ENCODE assay signal across 8 cellular contexts in genomic region chr17:78933025-78933958, GRCh38. TPM values are rescaled to one million over a fixed set of nuclear protein-coding genes. Genes with fewer than 3 reads are reported as not detected.
DNase-seq lines count a peak whose midpoint lies in the region; ATAC-seq, FAIRE-seq and TF ChIP-seq lines count a peak whose summit lies in the region.

No MANE protein-coding gene starts in this region.

- no peaks in the 10 kb centered on the region for H3K9me3 Mint-ChIP-seq in CD8-positive, alpha-beta T cell
- H3K9me3 Mint-ChIP-seq in T-cell, result no peaks in the 10 kb centered on the region

- H3K4me2 ChIP-seq in mammary epithelial cell (ENCODE audit: insufficient read depth, low read depth, low read length) (peak overlapping the region; percentile 54), HepG2 (ENCODE audit: low read depth, low read length) (peak overlapping the region; percentile 73)

- TF ChIP-seq POLR2A in HepG2 (IDR thresholded peaks at IDR 0.05; ENCODE audit: insufficient read depth in 1 of 2, low read depth in 2 of 2, low read length in 2 of 2), result no peak

- dilution Hi-C loops in mammary epithelial cell (cut with HindIII; ENCODE audit: low sequenced_read_pairs), result loop anchor here (5.0 kb wide), 1 partner anchor 91 kb away; the partner anchor contains the start of gene USP36

- no peaks in the 10 kb centered on the region for H3K27me3 ChIP-seq in CD8-positive, alpha-beta T cell (ENCODE audit: insufficient read depth, low read length)
- no peaks in the 10 kb centered on the region for H3K27me3 ChIP-seq in mammary epithelial cell (ENCODE audit: insufficient read depth, low read length)
- peaks cover 11 to 62% of the 10 kb centered on the region in 2 experiments; a peak in 4 of 5 replicates for H3K27me3 ChIP-seq in HepG2 (ENCODE audit: control insufficient read depth in 1 of 2, insufficient read depth in 2 of 2, low read length in 2 of 2)

- BruUV-seq in mammary epithelial cell (replicated peaks; lab: Mats Ljungman, UMichigan), result no TSS peak
- no TSS peak for BruUV-seq in HepG2 (replicated peaks; lab: Mats Ljungman, UMichigan)

- peak in 6 of 7 experiments; percentile 18 to 66 (median 35) for DNase-seq in CD8-positive, alpha-beta T cell
- peak in 20 of 34 experiments; percentile 4 to 49 (median 26) for DNase-seq in T-cell
- peak; percentile 89 for DNase-seq in mammary epithelial cell
- DNase-seq in HepG2 (ENCODE audit: low spot score), result peak; percentile 93
- peak; percentile 54 for DNase-seq in stimulated activated CD8-positive, alpha-beta memory T cell treated with anti-CD3 and anti-CD28 coated beads, Interleukin-4, amount 100 ng/mL, for 48 hours

- no peaks in the 10 kb centered on the region for H3K36me3 ChIP-seq in CD8-positive, alpha-beta T cell (ENCODE audit: insufficient read depth, low read length)
- H3K36me3 ChIP-seq in mammary epithelial cell (ENCODE audit: insufficient read depth, low read length) (no peaks in the 10 kb centered on the region), HepG2 (replicated peaks in 1 of 2; ENCODE audit: control insufficient read depth in 1 of 2, insufficient read depth in 2 of 2, low read length in 2 of 2) (no peaks in the 10 kb centered on the region)

- no peak overlapping the region for H3K4me3 ChIP-seq in CD8-positive, alpha-beta T cell (ENCODE audit: low read depth, low read length)
- no peak overlapping the region for H3K4me3 ChIP-seq in mammary epithelial cell (replicated peaks in 1 of 3; ENCODE audit: insufficient read depth in 1 of 3, low read depth in 2 of 3, low read length in 3 of 3)
- peak overlapping the region in 1 of 3 experiments; percentile 61; a peak in 2 of 6 replicates for H3K4me3 ChIP-seq in HepG2 (replicated peaks in 1 of 3; ENCODE audit: insufficient read depth in 1 of 3, low read depth in 2 of 3, low read length in 3 of 3)

- H3K9ac ChIP-seq in mammary epithelial cell (ENCODE audit: insufficient read depth, low read length), result no peak overlapping the region
- peak overlapping the region; percentile 46; the same call in 1 of the 2 replicates for H3K9ac ChIP-seq in HepG2 (ENCODE audit: insufficient read depth, low read depth, low read length)

- CTCF ChIA-PET in CD8-positive, alpha-beta T cell (lab: Charles Lee), result no interaction called here
- CTCF ChIA-PET in T-cell (lab: Charles Lee), result interaction anchor here in 1 of 2 donors (0.6 kb wide), 1 partner anchor 16 kb away, joined by 3 read pairs; no protein-coding TSS in a partner anchor
- CTCF ChIA-PET in mammary epithelial cell (lab: Charles Lee; ENCODE audit: low non-redundant PET), result no interaction called here
- CTCF ChIA-PET in HepG2 (lab: Yijun Ruan, JAX; ENCODE audit: low intra/inter-chr PET ratio, low total read pairs), result no interaction called here

- H3K9me3 ChIP-seq in CD8-positive, alpha-beta T cell (ENCODE audit: low read length), result no peaks in the 10 kb centered on the region
- H3K9me3 ChIP-seq in mammary epithelial cell (replicated peaks; ENCODE audit: insufficient read depth, low read length) (no peaks in the 10 kb centered on the region), HepG2 (ENCODE audit: low read length) (no peaks in the 10 kb centered on the region)

- 49% methylated on average over 15 of the region's 18 CpGs for WGBS in mammary epithelial cell (ENCODE audit: low coverage, missing lambda C conversion rate)
- WGBS in HepG2 (ENCODE audit: low lambda C conversion rate), result 35% methylated on average over 18 of the region's 18 CpGs

- no peaks in the 10 kb centered on the region for H3K36me3 Mint-ChIP-seq in CD8-positive, alpha-beta T cell
- no peaks in the 10 kb centered on the region for H3K36me3 Mint-ChIP-seq in T-cell

- peak in 1 of 2 experiments; percentile 74; a peak in 2 of 4 replicates for TF ChIP-seq EP300 in HepG2 (IDR thresholded peaks at IDR 0.05; ENCODE audit: low read depth in 2 of 2, low read length in 2 of 2)
- peak; percentile 63; the same call in 1 of the 2 replicates for TF ChIP-seq EP300 in HepG2 (CRISPR knock-in tag; IDR thresholded peaks at IDR 0.05; ENCODE audit: borderline replicate concordance)

- H3K27me3 Mint-ChIP-seq in CD8-positive, alpha-beta T cell (ENCODE audit: low read depth), result peaks cover 3% of the 10 kb centered on the region
- H3K27me3 Mint-ChIP-seq in T-cell, result peaks cover 4% of the 10 kb centered on the region in 2 donors

- no peak overlapping the region for H3K4me3 Mint-ChIP-seq in CD8-positive, alpha-beta T cell
- no peak overlapping the region for H3K4me3 Mint-ChIP-seq in T-cell

- no peak for TF ChIP-seq CTCF in CD8-positive, alpha-beta T cell (IDR thresholded peaks at IDR 0.05)
- TF ChIP-seq CTCF in mammary epithelial cell (conservative IDR thresholded peaks at IDR 0.05 in 1 of 2, IDR thresholded peaks at IDR 0.05 in 1 of 2; ENCODE audit: extremely low read depth in 1 of 2, insufficient read depth in 1 of 2, low read depth in 1 of 2, low read length in 2 of 2), result no peak
- no peak for TF ChIP-seq CTCF in HepG2 (CRISPR knock-in tag; IDR thresholded peaks at IDR 0.05)

- H2AFZ ChIP-seq in mammary epithelial cell (ENCODE audit: low read depth, low read length) (peak overlapping the region; percentile 68), HepG2 (ENCODE audit: low read length) (no peak overlapping the region)

- H4K20me1 ChIP-seq in mammary epithelial cell (ENCODE audit: insufficient read depth, low read length) (no peaks in the 10 kb centered on the region), HepG2 (ENCODE audit: insufficient read depth, low read length) (no peaks in the 10 kb centered on the region)

- peaks cover 5% of the 10 kb centered on the region for H3K4me1 Mint-ChIP-seq in CD8-positive, alpha-beta T cell (ENCODE audit: low read depth)
- H3K4me1 Mint-ChIP-seq in T-cell, result peaks cover 0 to 14% (median 10%) of the 10 kb centered on the region in 3 donors

- peak; percentile 62 for FAIRE-seq in HepG2 (lab: Jason Lieb, UNC)

- no peak for TF ChIP-seq RAD21 in HepG2 (CRISPR knock-in tag; IDR thresholded peaks at IDR 0.05)

- ATAC-seq in CD8-positive, alpha-beta T cell, result peak; percentile 93
- ATAC-seq in HG03442 (IDR thresholded peaks at IDR 0.05; ENCODE audit: unreplicated experiment), result peak; percentile 55
- peak; percentile 66 to 98 (median 88) for ATAC-seq in T-cell (replicated peaks in 1 of 4)
- ATAC-seq in HepG2, result peak; percentile 86
- ATAC-seq in GM21367 (IDR thresholded peaks at IDR 0.05; ENCODE audit: unreplicated experiment), result no peak
- ATAC-seq in HG02840 (IDR thresholded peaks at IDR 0.05; ENCODE audit: low FRiP score, unreplicated experiment), result no peak

- H3K79me2 ChIP-seq in mammary epithelial cell (ENCODE audit: insufficient read depth, low read length) (no peaks in the 10 kb centered on the region), HepG2 (ENCODE audit: insufficient read depth, low read length) (no peaks in the 10 kb centered on the region)

- intact Hi-C loops in CD8-positive, alpha-beta T cell (cut with DNase I, micrococcal nuclease), result no loop called here
- intact Hi-C loops in mammary epithelial cell (cut with micrococcal nuclease), result loop anchor here (1.0 kb wide), 1 partner anchor 50 kb away; no protein-coding TSS in a partner anchor
- intact Hi-C loops in HepG2 (cut with micrococcal nuclease; ENCODE audit: unreplicated experiment), result loop anchor here (5.0 to 10.0 kb wide), 2 partner anchors 66 to 1652 kb away; no protein-coding TSS in a partner anchor

- no peak overlapping the region for H3K27ac ChIP-seq in CD8-positive, alpha-beta T cell (ENCODE audit: low read depth, low read length)
- H3K27ac ChIP-seq in mammary epithelial cell (ENCODE audit: insufficient read depth, low read depth, low read length) (peak overlapping the region; percentile 36), HepG2 (ENCODE audit: extremely low read length, insufficient read depth, low read length) (peak overlapping the region; percentile 19)

- no peaks in the 10 kb centered on the region for H3K4me1 ChIP-seq in CD8-positive, alpha-beta T cell (ENCODE audit: insufficient read depth, low read length)
- H3K4me1 ChIP-seq in mammary epithelial cell (ENCODE audit: insufficient read depth, low read length), result peaks cover 25% of the 10 kb centered on the region
- H3K4me1 ChIP-seq in HepG2 (ENCODE audit: insufficient read depth, low read length), result peaks cover 41% of the 10 kb centered on the region

- in situ Hi-C loops in mammary epithelial cell (cut with MboI; ENCODE audit: low sequenced_read_pairs in 2 of 2) (no loop called here), HepG2 (cut with HindIII; ENCODE audit: extremely low pct_ligation_motif_present, low pct_unique_long_range_greater_than_20kb) (no loop called here)

- H3K27ac Mint-ChIP-seq in CD8-positive, alpha-beta T cell, result peak overlapping the region; percentile 18
- peak overlapping the region; percentile 71 to 81 for H3K27ac Mint-ChIP-seq in T-cell

- POLR2A ChIA-PET in CD8-positive, alpha-beta T cell (lab: Charles Lee), result no interaction called here
- POLR2A ChIA-PET in T-cell (lab: Charles Lee) (no interaction called here), HepG2 (lab: Yijun Ruan, JAX) (interaction anchor here (1.2 to 2.6 kb wide), 12 partner anchors 8 to 94 kb away, joined by 3 to 20 read pairs (median 6); partner anchors contain the start of genes LGALS3BP and TIMP2)

RNA-seq across cellular contexts. Expression of gene TIMP2, which starts 8.1 kb away (rescaled TPM):
- total RNA-seq in CD8-positive, alpha-beta T cell, result 1 to 10 TPM; 8.9 to 9.4 TPM
- total RNA-seq in T-cell, result 1 to 10 TPM; 5.1 to 6.7 (median 6.5) TPM
- 10 to 100 TPM; 20.7 to 31.2 TPM for total RNA-seq in mammary epithelial cell
- polyA plus RNA-seq in mammary epithelial cell, result 11.5 TPM
- polyA minus RNA-seq in mammary epithelial cell, result 19.6 TPM
- total RNA-seq in HepG2 (2016; rRNA removed; fragmentation: Illumina TruSeq; extraction: Trizol), result 2.2 and 3.8 TPM in 2 replicates
- total RNA-seq in HepG2 (2016; cell fraction: cytosol; rRNA removed; fragmentation: Illumina TruSeq; extraction: Trizol; ENCODE audit: low read depth), result 1.4 and 1.7 TPM in 2 replicates
- 1.7 and 3.9 TPM in 2 replicates for total RNA-seq in HepG2 (2016; cell fraction: insoluble cytoplasmic fraction; rRNA removed; fragmentation: Illumina TruSeq; extraction: Trizol)
- total RNA-seq in HepG2 (2016; cell fraction: membrane; rRNA removed; fragmentation: Illumina TruSeq; extraction: Trizol), result 3.3 and 3.4 TPM in 2 replicates
- 6.3 and 8.0 TPM in 2 replicates for total RNA-seq in HepG2 (2016; cell fraction: nucleus; rRNA removed; fragmentation: Illumina TruSeq; extraction: Trizol)
- 8.5 and 11.7 TPM in 2 replicates for polyA plus RNA-seq in HepG2 (2011; rRNA removed)
- polyA plus RNA-seq in HepG2 (2011; cell fraction: cytosol; rRNA removed), result 8.0 and 12.6 TPM in 2 replicates
- 10.4 and 13.8 TPM in 2 replicates for polyA plus RNA-seq in HepG2 (2011; cell fraction: nucleus; rRNA removed)
- polyA plus RNA-seq in HepG2 (2012), result 25.0 and 33.2 TPM in 2 replicates
- 3.0 and 3.2 TPM in 2 replicates for polyA plus RNA-seq in HepG2 (2016; cell fraction: cytosol; fragmentation: Illumina TruSeq; extraction: Trizol; ENCODE audit: low read depth)
- 3.9 and 5.4 TPM in 2 replicates for polyA plus RNA-seq in HepG2 (2016; cell fraction: insoluble cytoplasmic fraction; fragmentation: Illumina TruSeq; extraction: Trizol; ENCODE audit: low read depth)
- 4.0 and 5.0 TPM in 2 replicates for polyA plus RNA-seq in HepG2 (2016; cell fraction: membrane; fragmentation: Illumina TruSeq; extraction: Trizol; ENCODE audit: low read depth)
- polyA plus RNA-seq in HepG2 (2016; cell fraction: nucleus; fragmentation: Illumina TruSeq; extraction: Trizol; ENCODE audit: insufficient read depth, low read depth), result 18.4 and 18.6 TPM in 2 replicates
- 10.0 and 25.5 TPM in 2 replicates for polyA minus RNA-seq in HepG2 (2011; rRNA and poly(A)+ RNA removed; ENCODE audit: low replicate concordance)
- 11.5 and 14.6 TPM in 2 replicates for polyA minus RNA-seq in HepG2 (2011; cell fraction: cytosol; rRNA and poly(A)+ RNA removed)
- polyA minus RNA-seq in HepG2 (2011; cell fraction: nucleus; rRNA and poly(A)+ RNA removed), result 4.2 and 6.2 TPM in 2 replicates

RNA-seq across cellular contexts. Expression of gene CEP295NL, which starts 30.3 kb away (rescaled TPM):
- total RNA-seq in CD8-positive, alpha-beta T cell, result 1 to 10 TPM; 5.3 to 6.3 TPM
- total RNA-seq in T-cell, result 1 to 10 TPM in 2 of 5 donors, under 1 TPM in 3; 0.28 to 3.1 (median 0.41) TPM
- under 1 TPM; 0.49 to 0.50 TPM for total RNA-seq in mammary epithelial cell
- polyA plus RNA-seq in mammary epithelial cell, result not detected
- polyA minus RNA-seq in mammary epithelial cell, result not detected
- not detected in 2 replicates for total RNA-seq in HepG2 (2016; rRNA removed; fragmentation: Illumina TruSeq; extraction: Trizol)
- total RNA-seq in HepG2 (2016; cell fraction: cytosol; rRNA removed; fragmentation: Illumina TruSeq; extraction: Trizol; ENCODE audit: low read depth), result not detected in 2 replicates
- 0.06 TPM in 1 of 2 replicates, not detected in the other for total RNA-seq in HepG2 (2016; cell fraction: insoluble cytoplasmic fraction; rRNA removed; fragmentation: Illumina TruSeq; extraction: Trizol)
- not detected in 2 replicates for total RNA-seq in HepG2 (2016; cell fraction: membrane; rRNA removed; fragmentation: Illumina TruSeq; extraction: Trizol)
- total RNA-seq in HepG2 (2016; cell fraction: nucleus; rRNA removed; fragmentation: Illumina TruSeq; extraction: Trizol), result not detected in 2 replicates
- not detected in 2 replicates for polyA plus RNA-seq in HepG2 (2011; rRNA removed)
- not detected in 2 replicates for polyA plus RNA-seq in HepG2 (2011; cell fraction: cytosol; rRNA removed)
- 0.14 and 0.31 TPM in 2 replicates for polyA plus RNA-seq in HepG2 (2011; cell fraction: nucleus; rRNA removed)
- polyA plus RNA-seq in HepG2 (2012), result 0.07 and 0.13 TPM in 2 replicates
- not detected in 2 replicates for polyA plus RNA-seq in HepG2 (2016; cell fraction: cytosol; fragmentation: Illumina TruSeq; extraction: Trizol; ENCODE audit: low read depth)
- not detected in 2 replicates for polyA plus RNA-seq in HepG2 (2016; cell fraction: insoluble cytoplasmic fraction; fragmentation: Illumina TruSeq; extraction: Trizol; ENCODE audit: low read depth)
- polyA plus RNA-seq in HepG2 (2016; cell fraction: membrane; fragmentation: Illumina TruSeq; extraction: Trizol; ENCODE audit: low read depth), result not detected in 2 replicates
- not detected in 2 replicates for polyA plus RNA-seq in HepG2 (2016; cell fraction: nucleus; fragmentation: Illumina TruSeq; extraction: Trizol; ENCODE audit: insufficient read depth, low read depth)
- polyA minus RNA-seq in HepG2 (2011; rRNA and poly(A)+ RNA removed; ENCODE audit: low replicate concordance), result 1.2 TPM in 1 of 2 replicates, not detected in the other
- not detected in 2 replicates for polyA minus RNA-seq in HepG2 (2011; cell fraction: cytosol; rRNA and poly(A)+ RNA removed)
- 1.5 and 1.6 TPM in 2 replicates for polyA minus RNA-seq in HepG2 (2011; cell fraction: nucleus; rRNA and poly(A)+ RNA removed)

RNA-seq across cellular contexts. Expression of gene LGALS3BP, which starts 46.4 kb away (rescaled TPM):
- total RNA-seq in CD8-positive, alpha-beta T cell, result 10 to 100 TPM; 30.9 to 32.0 TPM
- total RNA-seq in T-cell, result 10 to 100 TPM; 28.2 to 80.7 (median 51.6) TPM
- 100 to 1,000 TPM; 173 to 221 TPM for total RNA-seq in mammary epithelial cell
- polyA plus RNA-seq in mammary epithelial cell, result 109 TPM
- 167 TPM for polyA minus RNA-seq in mammary epithelial cell
- total RNA-seq in HepG2 (2016; rRNA removed; fragmentation: Illumina TruSeq; extraction: Trizol), result 116 and 332 TPM in 2 replicates
- 62.3 and 63.4 TPM in 2 replicates for total RNA-seq in HepG2 (2016; cell fraction: cytosol; rRNA removed; fragmentation: Illumina TruSeq; extraction: Trizol; ENCODE audit: low read depth)
- 116 and 342 TPM in 2 replicates for total RNA-seq in HepG2 (2016; cell fraction: insoluble cytoplasmic fraction; rRNA removed; fragmentation: Illumina TruSeq; extraction: Trizol)
- total RNA-seq in HepG2 (2016; cell fraction: membrane; rRNA removed; fragmentation: Illumina TruSeq; extraction: Trizol), result 57.6 and 60.1 TPM in 2 replicates
- 311 and 384 TPM in 2 replicates for total RNA-seq in HepG2 (2016; cell fraction: nucleus; rRNA removed; fragmentation: Illumina TruSeq; extraction: Trizol)
- 137 and 185 TPM in 2 replicates for polyA plus RNA-seq in HepG2 (2011; rRNA removed)
- polyA plus RNA-seq in HepG2 (2011; cell fraction: cytosol; rRNA removed), result 89.4 and 111 TPM in 2 replicates
- polyA plus RNA-seq in HepG2 (2011; cell fraction: nucleus; rRNA removed), result 667 and 704 TPM in 2 replicates
- 341 and 458 TPM in 2 replicates for polyA plus RNA-seq in HepG2 (2012)
- 36.8 and 37.2 TPM in 2 replicates for polyA plus RNA-seq in HepG2 (2016; cell fraction: cytosol; fragmentation: Illumina TruSeq; extraction: Trizol; ENCODE audit: low read depth)
- polyA plus RNA-seq in HepG2 (2016; cell fraction: insoluble cytoplasmic fraction; fragmentation: Illumina TruSeq; extraction: Trizol; ENCODE audit: low read depth), result 103 and 140 TPM in 2 replicates
- 41.5 and 48.5 TPM in 2 replicates for polyA plus RNA-seq in HepG2 (2016; cell fraction: membrane; fragmentation: Illumina TruSeq; extraction: Trizol; ENCODE audit: low read depth)
- polyA plus RNA-seq in HepG2 (2016; cell fraction: nucleus; fragmentation: Illumina TruSeq; extraction: Trizol; ENCODE audit: insufficient read depth, low read depth), result 669 and 711 TPM in 2 replicates
- polyA minus RNA-seq in HepG2 (2011; rRNA and poly(A)+ RNA removed; ENCODE audit: low replicate concordance), result 165 and 565 TPM in 2 replicates
- polyA minus RNA-seq in HepG2 (2011; cell fraction: cytosol; rRNA and poly(A)+ RNA removed), result 316 and 377 TPM in 2 replicates
- 112 and 148 TPM in 2 replicates for polyA minus RNA-seq in HepG2 (2011; cell fraction: nucleus; rRNA and poly(A)+ RNA removed)

Comparison
In these comparisons a context has a peak if more than half of its experiments do, and no peak if none do; other contexts are left out.
1. ATAC-seq: peak in CD8-positive, alpha-beta T cell (single experiment), HG03442 (single experiment), T-cell (4 of 4) and HepG2 (single experiment); none in GM21367 (single experiment) and HG02840 (single experiment).
2. DNase-seq: peak in every context shown above with its lines; median percentile 93 in HepG2; 89 in mammary epithelial cell; 54 in stimulated activated CD8-positive, alpha-beta memory T cell treated with anti-CD3 and anti-CD28 coated beads, Interleukin-4, amount 100 ng/mL, for 48 hours; 35 in CD8-positive, alpha-beta T cell; 26 in T-cell.
3. intact Hi-C loops: an anchor here in mammary epithelial cell (1.0 kb wide) and HepG2 (5.0 to 10.0 kb wide); none called in CD8-positive, alpha-beta T cell.